ENCODE assay signal across 15 cellular contexts in the genomic region with DNA sequence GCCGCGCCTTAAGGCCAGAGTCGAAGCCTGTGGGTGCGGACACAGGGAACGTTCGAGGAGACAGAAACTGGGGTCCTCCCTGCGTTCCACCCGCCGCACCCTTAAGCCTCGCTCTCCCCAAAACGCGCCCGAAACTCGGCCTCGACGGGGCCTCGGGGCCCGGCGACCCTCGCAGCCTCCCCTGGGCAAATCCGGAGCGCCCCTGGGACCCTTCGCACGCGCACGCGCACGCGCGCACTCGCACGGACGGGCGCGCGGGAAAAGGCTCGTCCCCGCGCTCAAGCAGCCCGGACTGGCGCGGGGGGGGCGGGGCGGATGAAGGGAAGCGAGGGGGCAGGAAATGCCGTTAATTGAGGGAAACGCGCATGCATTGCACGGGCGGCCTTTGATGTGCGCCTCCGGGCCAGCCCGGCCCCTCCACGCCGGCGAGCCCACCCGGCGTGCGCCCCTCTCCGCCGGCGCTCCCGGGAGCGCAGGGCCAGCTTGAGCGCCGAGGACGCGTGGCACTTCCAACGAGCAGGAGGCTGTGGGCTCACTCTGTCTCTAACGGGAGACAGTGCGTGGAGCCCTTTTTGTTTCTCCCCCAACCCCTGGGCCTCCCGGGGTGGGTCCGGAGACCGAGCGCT. TPM values are rescaled to one million over a fixed set of nuclear protein-coding genes. Genes with fewer than 3 reads are reported as not detected.
DNase-seq lines count a peak whose midpoint lies in the region; ATAC-seq and TF ChIP-seq lines count a peak whose summit lies in the region.
"Had no signal": no experiment of that assay in that cellular context is flagged by ENCODE, and none has a peak within 500 bp of the region (broad histone marks: within the 10 kb centered on the region; RNA-seq: fewer than 3 reads in every experiment).

No MANE protein-coding gene starts in this region.

- H3K4me1 ChIP-seq in HUES48 (ENCODE audit: control insufficient read depth, insufficient read depth, low read length) = peaks cover 41% of the 10 kb centered on the region
- no peaks in the 10 kb centered on the region for H3K4me1 ChIP-seq in endodermal cell (ENCODE audit: control insufficient read depth, insufficient read depth, low read length)
- H3K4me1 ChIP-seq in neural progenitor cell = peaks cover 16% of the 10 kb centered on the region
- peaks cover 0 to 29% (median 22%) of the 10 kb centered on the region in 4 donors for H3K4me1 ChIP-seq in tibial artery

- peaks cover 35% of the 10 kb centered on the region for H3K4me1 Mint-ChIP-seq in endodermal cell
- H3K4me1 Mint-ChIP-seq in neural progenitor cell = peaks cover 29% of the 10 kb centered on the region
- H3K4me1 Mint-ChIP-seq in progenitor cell of endocrine pancreas (ENCODE audit: low read depth) = peaks cover 2% of the 10 kb centered on the region
- peaks cover 8 to 17% of the 10 kb centered on the region in 2 donors for H3K4me1 Mint-ChIP-seq in stimulated activated naive B cell treated with anti-CD40 and anti-IgM and Interleukin-4, amounts not matched to agents 10 μg/mL and 1 μg/mL and 100 μg/mL, for 72 hours
- H3K4me1 Mint-ChIP-seq: CD14-positive monocyte had no signal

- no peak overlapping the region for H3K9ac ChIP-seq in HUES48 (ENCODE audit: low read depth, low read length)
- no peak overlapping the region for H3K9ac ChIP-seq in endodermal cell (ENCODE audit: extremely low read depth, low read length, poor library complexity, severe bottlenecking)
- no peak overlapping the region for H3K9ac ChIP-seq in neural progenitor cell

- H3K4me3 ChIP-seq in HUES48 (ENCODE audit: low read depth, low read length) = peak overlapping the region; percentile 53
- H3K4me3 ChIP-seq in endodermal cell (ENCODE audit: low read length) = peak overlapping the region; percentile 64
- peak overlapping the region; percentile 51 for H3K4me3 ChIP-seq in neural progenitor cell
- H3K4me3 ChIP-seq in tibial artery = peak overlapping the region in 1 of 2 donors; percentile 13
- H3K4me3 ChIP-seq: lung had no signal

- H3K27ac Mint-ChIP-seq in endodermal cell (no peak overlapping the region), neural progenitor cell (no peak overlapping the region), progenitor cell of endocrine pancreas (no peak overlapping the region)
- H3K27ac Mint-ChIP-seq in stimulated activated naive B cell treated with anti-CD40 and anti-IgM and Interleukin-4, amounts not matched to agents 10 μg/mL and 1 μg/mL and 100 μg/mL, for 72 hours = no peak overlapping the region
- H3K27ac Mint-ChIP-seq: CD14-positive monocyte had no signal

- peak overlapping the region; percentile 21 for H3K4me3 Mint-ChIP-seq in endodermal cell
- H3K4me3 Mint-ChIP-seq in neural progenitor cell = no peak overlapping the region
- H3K4me3 Mint-ChIP-seq in progenitor cell of endocrine pancreas (ENCODE audit: low read depth) = no peak overlapping the region
- no peak overlapping the region for H3K4me3 Mint-ChIP-seq in stimulated activated naive B cell treated with anti-CD40 and anti-IgM and Interleukin-4, amounts not matched to agents 10 μg/mL and 1 μg/mL and 100 μg/mL, for 72 hours

- no peak for ATAC-seq in stimulated activated naive B cell treated with anti-CD40 and anti-IgM and Interleukin-4, amounts not matched to agents 10 μg/mL and 1 μg/mL and 100 μg/mL, for 72 hours (replicated peaks)

- no peak overlapping the region for H3K27ac ChIP-seq in HUES48 (ENCODE audit: low read depth, low read length)
- H3K27ac ChIP-seq in endodermal cell (ENCODE audit: low read depth, low read length) = no peak overlapping the region
- H3K27ac ChIP-seq in neural progenitor cell = no peak overlapping the region
- no peak overlapping the region for H3K27ac ChIP-seq in tibial artery

- no peaks in the 10 kb centered on the region for H3K36me3 Mint-ChIP-seq in endodermal cell (ENCODE audit: low read depth)
- H3K36me3 Mint-ChIP-seq in neural progenitor cell = no peaks in the 10 kb centered on the region
- H3K36me3 Mint-ChIP-seq in progenitor cell of endocrine pancreas (ENCODE audit: insufficient read depth) = no peaks in the 10 kb centered on the region
- peaks cover 0 to 8% of the 10 kb centered on the region in 2 donors for H3K36me3 Mint-ChIP-seq in stimulated activated naive B cell treated with anti-CD40 and anti-IgM and Interleukin-4, amounts not matched to agents 10 μg/mL and 1 μg/mL and 100 μg/mL, for 72 hours
- H3K36me3 Mint-ChIP-seq: CD14-positive monocyte had no signal

- peaks cover 97% of the 10 kb centered on the region for H3K27me3 ChIP-seq in HUES48 (ENCODE audit: control insufficient read depth, insufficient read depth, low read length)
- H3K27me3 ChIP-seq in endodermal cell (ENCODE audit: control insufficient read depth, insufficient read depth, low read length, poor library complexity, severe bottlenecking) = peaks cover 89% of the 10 kb centered on the region
- peaks cover 100% of the 10 kb centered on the region for H3K27me3 ChIP-seq in neural progenitor cell
- peaks cover 0 to 84% of the 10 kb centered on the region in 2 donors for H3K27me3 ChIP-seq in tibial artery

- H3K27me3 Mint-ChIP-seq in endodermal cell (ENCODE audit: insufficient read depth) (peaks cover 82% of the 10 kb centered on the region), neural progenitor cell (ENCODE audit: insufficient read depth, low read depth) (peaks cover 65% of the 10 kb centered on the region), progenitor cell of endocrine pancreas (peaks cover 82% of the 10 kb centered on the region)
- H3K27me3 Mint-ChIP-seq in stimulated activated naive B cell treated with anti-CD40 and anti-IgM and Interleukin-4, amounts not matched to agents 10 μg/mL and 1 μg/mL and 100 μg/mL, for 72 hours = peaks cover 69 to 82% of the 10 kb centered on the region in 2 donors

- H3K9me3 ChIP-seq in HUES48 (ENCODE audit: control insufficient read depth, insufficient read depth, low read length) (no peaks in the 10 kb centered on the region; the same call in 1 of the 2 replicates), endodermal cell (ENCODE audit: control insufficient read depth, low read length) (no peaks in the 10 kb centered on the region), neural progenitor cell (ENCODE audit: low read depth) (no peaks in the 10 kb centered on the region), tibial artery (no peaks in the 10 kb centered on the region)

- TF ChIP-seq CTCF in endodermal cell (conservative IDR thresholded peaks at IDR 0.05) (no peak), neural progenitor cell (IDR thresholded peaks at IDR 0.05) (no peak), tibial artery (IDR thresholded peaks at IDR 0.05) (no peak), progenitor cell of endocrine pancreas (IDR thresholded peaks at IDR 0.05; ENCODE audit: unreplicated experiment) (no peak)

- no peaks in the 10 kb centered on the region for H3K79me2 ChIP-seq in neural progenitor cell (ENCODE audit: low read depth)

- H3K4me2 ChIP-seq in neural progenitor cell = peak overlapping the region; percentile 91

- H3K9me3 Mint-ChIP-seq in endodermal cell (no peaks in the 10 kb centered on the region), neural progenitor cell (no peaks in the 10 kb centered on the region), progenitor cell of endocrine pancreas (ENCODE audit: low read depth) (no peaks in the 10 kb centered on the region)
- no peaks in the 10 kb centered on the region for H3K9me3 Mint-ChIP-seq in stimulated activated naive B cell treated with anti-CD40 and anti-IgM and Interleukin-4, amounts not matched to agents 10 μg/mL and 1 μg/mL and 100 μg/mL, for 72 hours

- peaks cover 59% of the 10 kb centered on the region for H4K20me1 ChIP-seq in neural progenitor cell (ENCODE audit: low read depth)

- DNase-seq in COR-L47 (lab: John Stamatoyannopoulos, UW) (peak; percentile 43), endodermal cell (peak; percentile 75), neural progenitor cell (ENCODE audit: low spot score) (peak; percentile 62), tibial artery (no peak), HT-29 (ENCODE audit: low spot score) (no peak), progenitor cell of endocrine pancreas (ENCODE audit: low spot score, unreplicated experiment) (no peak)
- no peak for DNase-seq in stimulated activated naive B cell treated with anti-CD40 and anti-IgM and Interleukin-4, amounts not matched to agents 10 μg/mL and 1 μg/mL and 100 μg/mL, for 72 hours
- DNase-seq: dermis blood vessel endothelial cell; foreskin fibroblast; NCI-H774; stimulated activated naive CD4-positive, alpha-beta T cell treated with Interleukin-2 at 50 U/mL for 16 hours had no signal

- H3K36me3 ChIP-seq in HUES48 (ENCODE audit: control insufficient read depth, insufficient read depth, low read length) = no peaks in the 10 kb centered on the region
- no peaks in the 10 kb centered on the region for H3K36me3 ChIP-seq in endodermal cell (ENCODE audit: control insufficient read depth, insufficient read depth, low read length)
- no peaks in the 10 kb centered on the region for H3K36me3 ChIP-seq in neural progenitor cell
- H3K36me3 ChIP-seq in tibial artery = no peaks in the 10 kb centered on the region

- 1 to 3% methylated on average over 35 to 75 of the region's 75 CpGs for WGBS in endodermal cell (ENCODE audit: insufficient coverage in 1 of 2, insufficient read length in 1 of 2), 2 experiments

- intact Hi-C loops in tibial artery (cut with DNase I; ENCODE audit: low total_unique reads) = no loop called here

- peak overlapping the region; percentile 31 for H2AFZ ChIP-seq in neural progenitor cell (replicated peaks)

- H3F3A ChIP-seq in neural progenitor cell (ENCODE audit: low read depth) = peaks cover 45% of the 10 kb centered on the region

RNA-seq across cellular contexts. Expression of gene SALL3, which starts 5.4 kb away (rescaled TPM):
- 10 to 100 TPM in 1 of 2 donors, 1 to 10 TPM in 1; 9.5 to 36.4 TPM for total RNA-seq in endodermal cell
- 12.0 TPM for polyA plus RNA-seq in endodermal cell (2013, experiment 1 of 2)
- 10.5 TPM for polyA plus RNA-seq in endodermal cell (2013, experiment 2 of 2)
- total RNA-seq in neural progenitor cell (ENCODE audit: low replicate concordance) = 27.7 and 36.5 TPM in 2 replicates
- not detected in 2 replicates for total RNA-seq in HT-29 (2014; rRNA removed; shearing (Covaris generic))
- total RNA-seq in progenitor cell of endocrine pancreas = 0.34 and 0.51 TPM in 2 replicates
- total RNA-seq: osteocyte had no signal
- polyA plus RNA-seq: CD14-positive monocyte, lung had no signal

Comparison
In these comparisons a context has a peak if more than half of its experiments do, and no peak if none do; other contexts are left out.
1. DNase-seq: peak in COR-L47 (single experiment), endodermal cell (single experiment) and neural progenitor cell (single experiment); none in tibial artery (0 of 2), HT-29 (single experiment), progenitor cell of endocrine pancreas (single experiment) and stimulated activated naive B cell treated with anti-CD40 and anti-IgM and Interleukin-4, amounts not matched to agents 10 μg/mL and 1 μg/mL and 100 μg/mL, for 72 hours (single experiment).